21 cellular contexts compared by ENCODE assay signal in the genomic region with DNA sequence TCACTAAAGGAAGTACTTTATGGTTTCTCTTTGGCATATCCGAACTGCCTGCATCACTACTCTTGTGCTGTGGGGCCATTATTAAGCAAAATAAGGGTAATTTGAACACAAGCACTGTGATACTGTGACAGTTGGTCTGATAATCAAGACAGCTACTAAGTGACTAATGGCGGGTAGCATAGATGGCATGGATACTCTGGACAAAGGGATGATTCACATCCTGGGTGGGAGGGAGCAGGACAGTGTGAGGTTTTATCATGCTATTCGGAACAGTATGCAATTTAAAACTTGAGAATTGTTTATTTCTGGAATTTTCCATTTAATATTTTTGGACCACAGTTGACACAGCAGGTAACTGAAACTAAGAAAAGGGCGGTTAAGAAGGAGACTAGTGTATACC. TPM values are rescaled to one million over a fixed set of nuclear protein-coding genes. Genes with fewer than 3 reads are reported as not detected.
DNase-seq lines count a peak whose midpoint lies in the region; ATAC-seq and TF ChIP-seq lines count a peak whose summit lies in the region.
"Had no signal": no experiment of that assay in that cellular context is flagged by ENCODE, and none has a peak within 500 bp of the region (broad histone marks: within the 10 kb centered on the region; RNA-seq: fewer than 3 reads in every experiment).

No MANE protein-coding gene starts in this region.

- peaks cover 32% of the 10 kb centered on the region for H3K27me3 ChIP-seq in adipocyte (replicated peaks; ENCODE audit: control insufficient read depth, insufficient read depth, low read length)
- no peaks in the 10 kb centered on the region for H3K27me3 ChIP-seq in esophagus muscularis mucosa
- H3K27me3 ChIP-seq: SJCRH30 had no signal

- 84% methylated on average over 4 of the region's 4 CpGs for WGBS in esophagus muscularis mucosa

- intact Hi-C loops in esophagus muscularis mucosa (cut with DNase I): no loop called here

- H3K9ac ChIP-seq in adipocyte (ENCODE audit: low read length): no peak overlapping the region

- no peak overlapping the region for H3K4me3 ChIP-seq in adipocyte (ENCODE audit: low read length)
- H3K4me3 ChIP-seq in esophagus muscularis mucosa: no peak overlapping the region
- H3K4me3 ChIP-seq: lung, SJCRH30 had no signal

- H3K9me3 ChIP-seq in adipocyte (ENCODE audit: control insufficient read depth, low read length) (no peaks in the 10 kb centered on the region), esophagus muscularis mucosa (no peaks in the 10 kb centered on the region)
- H3K9me3 ChIP-seq: SJCRH30 had no signal

- H3K4me1 ChIP-seq in adipocyte (ENCODE audit: control insufficient read depth, insufficient read depth, low read length): no peaks in the 10 kb centered on the region
- no peaks in the 10 kb centered on the region for H3K4me1 ChIP-seq in esophagus muscularis mucosa

- no peak overlapping the region for H3K27ac ChIP-seq in esophagus muscularis mucosa (replicated peaks in 1 of 4)
- H3K27ac ChIP-seq: SJCRH30 had no signal

- TF ChIP-seq POLR2A in esophagus muscularis mucosa (IDR thresholded peaks at IDR 0.05; ENCODE audit: low read depth): no peak

- DNase-seq in ACHN (peak; percentile 6), HT1080 (ENCODE audit: low read depth) (peak; percentile 55), adipocyte (ENCODE audit: low read depth) (peak; percentile 3), glomerular visceral epithelial cell (ENCODE audit: extremely low spot score) (peak; percentile 28), G401 (ENCODE audit: low spot score) (no peak), esophagus muscularis mucosa (ENCODE audit: extremely low spot score) (no peak)
- no peak for DNase-seq in activated CD4-positive, CD25-positive, alpha-beta regulatory T cell treated with anti-CD3 and anti-CD28 coated beads, Interleukin-2, amount 50 U/mL, for 72 hours
- DNase-seq: activated CD4-positive, alpha-beta T cell treated with anti-CD3 and anti-CD28 coated beads, Interleukin-2, amount 50 U/mL, for 4 hours; activated naive CD8-positive, alpha-beta T cell treated with anti-CD3 and anti-CD28 coated beads, Interleukin-2, amount 50 U/mL, for 24 hours; activated T-cell treated with anti-CD3 and anti-CD28 coated beads, Interleukin-2, amount 50 U/mL, for 4 hours; CD4-positive, CD25-positive, alpha-beta regulatory T cell; cerebellar nuclear complex; DND-41; NCI-H187 treated with DMSO at 0.1 percent for 48 hours; SJCRH30; stimulated activated CD4-positive, alpha-beta T cell treated with anti-CD3 and anti-CD28 coated beads, Interleukin-12 subunit alpha, Interleukin-12 subunit beta, amount 100 ng/mL, for 4 hours; stimulated activated naive CD4-positive, alpha-beta T cell had no signal

- in situ Hi-C loops in ACHN (cut with HindIII; ENCODE audit: low pct_ligation_motif_present, low pct_unique_long_range_greater_than_20kb, low sequenced_read_pairs): no loop called here
- in situ Hi-C loops in G401 (cut with HindIII; ENCODE audit: low sequenced_read_pairs): no loop called here

- H3K36me3 ChIP-seq in adipocyte (ENCODE audit: control insufficient read depth, insufficient read depth, low read length, severe bottlenecking) (no peaks in the 10 kb centered on the region), esophagus muscularis mucosa (no peaks in the 10 kb centered on the region)
- H3K36me3 ChIP-seq: SJCRH30 had no signal

- no peak for TF ChIP-seq CTCF in esophagus muscularis mucosa (IDR thresholded peaks at IDR 0.05)

- TF ChIP-seq EP300 in esophagus muscularis mucosa (IDR thresholded peaks at IDR 0.05): no peak

- ATAC-seq in HG03196 (IDR thresholded peaks at IDR 0.05; ENCODE audit: unreplicated experiment): no peak
- ATAC-seq: activated naive CD8-positive, alpha-beta T cell treated with anti-CD3 and anti-CD28 coated beads, Interleukin-2, amount 50 U/mL, for 24 hours; activated T-cell treated with anti-CD3 and anti-CD28 coated beads, Interleukin-2, amount 50 U/mL, for 4 hours; natural killer cell treated with Interleukin-12 subunit alpha and Interleukin-12 subunit beta and Interleukin-15 and Interleukin-18, amount 100 ng/mL, for 72 hours had no signal

RNA-seq across cellular contexts. Expression of a gene that starts 52.6 kb away (rescaled TPM):
- 3.2 TPM in 1 of 2 replicates, not detected in the other for total RNA-seq in HT1080 (2014; rRNA removed; shearing (Covaris generic))
- 0.20 TPM in 1 of 2 replicates, not detected in the other for polyA plus RNA-seq in HT1080 (2015; cell fraction: cytosol; rRNA removed)
- 0.45 and 0.61 TPM in 2 replicates for polyA plus RNA-seq in HT1080 (2015; cell fraction: nucleus; rRNA removed)
- 0.58 and 4.3 TPM in 2 replicates for total RNA-seq in G401 (2014; rRNA removed; shearing (Covaris generic))
- total RNA-seq in esophagus muscularis mucosa: 1 to 10 TPM in 2 of 4 donors, under 1 TPM in 2; 0.45 to 1.8 (median 1.2) TPM
- total RNA-seq: activated T-cell treated with anti-CD3 and anti-CD28 coated beads, Interleukin-2, amount 50 U/mL, for 4 hours; NCI-H460 had no signal
- polyA plus RNA-seq: CD4-positive, CD25-positive, alpha-beta regulatory T cell had no signal

Comparison
In these comparisons a context has a peak if more than half of its experiments do, and no peak if none do; other contexts are left out.
1. DNase-seq: peak in ACHN (single experiment), HT1080 (single experiment), adipocyte (single experiment) and glomerular visceral epithelial cell (single experiment); none in G401 (single experiment), esophagus muscularis mucosa (single experiment) and activated CD4-positive, CD25-positive, alpha-beta regulatory T cell treated with anti-CD3 and anti-CD28 coated beads, Interleukin-2, amount 50 U/mL, for 72 hours (single experiment).